25 cellular contexts compared by ENCODE assay signal in the genomic region with DNA sequence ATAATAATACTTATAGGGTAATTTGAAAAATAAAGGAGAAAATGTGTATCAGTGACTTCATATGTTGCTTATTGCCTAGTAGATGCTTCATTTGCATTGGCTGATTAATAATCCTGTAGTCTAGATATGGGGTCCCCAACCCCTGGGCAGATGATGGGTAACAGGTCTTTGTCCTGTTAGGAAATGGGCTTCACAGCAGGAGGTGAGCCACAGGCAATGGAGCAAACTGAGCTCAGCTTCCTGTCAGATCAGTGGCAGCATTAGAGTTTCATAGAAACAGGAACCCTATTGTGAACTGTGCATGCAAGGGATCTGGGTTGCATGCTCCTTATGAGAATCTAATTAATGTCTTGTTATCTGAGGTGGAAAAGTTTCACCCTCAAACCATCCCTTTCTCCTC.
"Had no signal": no experiment of that assay in that cellular context is flagged by ENCODE, and none has a peak within 500 bp of the region (broad histone marks: within the 10 kb centered on the region; RNA-seq: fewer than 3 reads in every experiment).

No MANE protein-coding gene starts in this region.

- DNase-seq: activated CD4-positive, alpha-beta T cell treated with anti-CD3 and anti-CD28 coated beads, Interleukin-2, amount 10 ng/mL, durations not matched to agents 24 days and 14 days; activated CD4-positive, alpha-beta T cell treated with anti-CD3 and anti-CD28 coated beads, Interleukin-2, amount 50 U/mL, for 48 hours; activated CD4-positive, CD25-positive, alpha-beta regulatory T cell treated with anti-CD3 and anti-CD28 coated beads, Interleukin-2, amount 50 U/mL, for 72 hours; activated CD8-positive, alpha-beta memory T cell treated with anti-CD3 and anti-CD28 coated beads, Interleukin-2, amount 10 ng/mL, durations not matched to agents 7 days and 5 days; activated effector memory CD4-positive, alpha-beta T cell treated with Interleukin-2 at 50 U/mL for 16 hours; activated naive CD4-positive, alpha-beta T cell; activated naive CD8-positive, alpha-beta T cell treated with anti-CD3 and anti-CD28 coated beads, Interleukin-2, amount 50 U/mL, for 24 hours; activated T-cell treated with anti-CD3 and anti-CD28 coated beads, Interleukin-2, amount 50 U/mL, for 24 hours; amniotic stem cell; body of pancreas; central memory CD4-positive, alpha-beta T cell; NCI-H1092; NCI-H1417; NCI-H1694 treated with DMSO at 0.1 percent for 48 hours; NCI-H2029 treated with DMSO at 0.1 percent for 48 hours; NCI-H345; NCI-H510A; NCI-H526 treated with DMSO at 0.1 percent for 48 hours; NK-92 treated with Interleukin-12 subunit alpha and Interleukin-12 subunit beta, amount 100 ng/mL, for 24 hours; PC-9; SHP77 treated with DMSO at 0.1 percent for 48 hours; T-cell; T-helper 2 cell; T1000; WERI-Rb-1 had no signal
